8 cellular contexts compared by ENCODE assay signal in genomic region chr5:13866792-13867191, GRCh38.
DNase-seq lines count a peak whose midpoint lies in the region; ATAC-seq, FAIRE-seq and TF ChIP-seq lines count a peak whose summit lies in the region.

No MANE protein-coding gene starts in this region.

- FAIRE-seq in urothelium cell line (lab: Jason Lieb, UNC): no peak

- CTCF ChIA-PET in T-cell (lab: Charles Lee): no interaction called here

- intact Hi-C loops in heart right ventricle (cut with DNase I): no loop called here

- H3K4me3 ChIP-seq in heart right ventricle (no peak overlapping the region), right atrium auricular region (no peak overlapping the region), fibroblast of lung (replicated peaks in 1 of 4; ENCODE audit: control extremely low read depth in 1 of 4, insufficient read depth in 1 of 4, low read depth in 3 of 4, low read length in 4 of 4) (no peak overlapping the region)

- peak; percentile 10 to 21 for DNase-seq in heart right ventricle
- DNase-seq in right atrium auricular region (ENCODE audit: low spot score): no peak
- DNase-seq in RPMI7951 (ENCODE audit: low read depth): peak; percentile 53
- peak; percentile 5 to 37 for DNase-seq in fibroblast of lung (ENCODE audit: low read depth in 2 of 2)
- DNase-seq in urothelium cell line (ENCODE audit: low spot score): peak; percentile 69
- DNase-seq in cerebellar cortex (ENCODE audit: low spot score): no peak
- no peak for DNase-seq in T-cell
- no peak for DNase-seq in GM19240 (ENCODE audit: insufficient read length, low spot score)

- no peak overlapping the region for H3K27ac Mint-ChIP-seq in T-cell

- 29 to 30% methylated on average over 5 of the region's 5 CpGs for WGBS in heart right ventricle, 2 donors

- H3K9me3 ChIP-seq in heart right ventricle: peaks cover 0 to 9% (median 0%) of the 10 kb centered on the region in 11 donors
- H3K9me3 ChIP-seq in right atrium auricular region: no peaks in the 10 kb centered on the region
- no peaks in the 10 kb centered on the region for H3K9me3 ChIP-seq in fibroblast of lung (ENCODE audit: control insufficient read depth, insufficient read depth, low read depth, low read length)

- no peak overlapping the region for H3K27ac ChIP-seq in heart right ventricle
- H3K27ac ChIP-seq in right atrium auricular region: no peak overlapping the region
- no peak overlapping the region for H3K27ac ChIP-seq in fibroblast of lung (ENCODE audit: insufficient read depth, low read length)

- H3K27me3 ChIP-seq in heart right ventricle: no peaks in the 10 kb centered on the region
- no peaks in the 10 kb centered on the region for H3K27me3 ChIP-seq in right atrium auricular region
- H3K27me3 ChIP-seq in fibroblast of lung (ENCODE audit: control insufficient read depth, insufficient read depth, low read length): no peaks in the 10 kb centered on the region

- H3K9me3 Mint-ChIP-seq in T-cell: peaks cover 4 to 21% (median 18%) of the 10 kb centered on the region in 3 donors

- H3K79me2 ChIP-seq in fibroblast of lung (ENCODE audit: control insufficient read depth, insufficient read depth, low read length): no peaks in the 10 kb centered on the region

- peaks cover 3% of the 10 kb centered on the region for H4K20me1 ChIP-seq in fibroblast of lung (ENCODE audit: control insufficient read depth, extremely low read depth, insufficient read depth, low read length)

- no peak overlapping the region for H3K9ac ChIP-seq in fibroblast of lung (ENCODE audit: insufficient read depth, low read length)

- no peaks in the 10 kb centered on the region for H3K4me1 Mint-ChIP-seq in T-cell

- ATAC-seq in heart right ventricle: no peak
- no peak for ATAC-seq in T-cell (replicated peaks in 1 of 4)

- POLR2A ChIA-PET in T-cell (lab: Charles Lee): no interaction called here

- H3K4me3 Mint-ChIP-seq in T-cell: no peak overlapping the region

- no peak overlapping the region for H3K4me2 ChIP-seq in fibroblast of lung (ENCODE audit: extremely low read depth, insufficient read depth, low read length)

- H3K36me3 ChIP-seq in heart right ventricle: no peaks in the 10 kb centered on the region
- H3K36me3 ChIP-seq in right atrium auricular region: no peaks in the 10 kb centered on the region
- no peaks in the 10 kb centered on the region for H3K36me3 ChIP-seq in fibroblast of lung (ENCODE audit: control insufficient read depth, insufficient read depth, low read length)

- TF ChIP-seq CTCF in heart right ventricle (IDR thresholded peaks at IDR 0.05): no peak
- TF ChIP-seq CTCF in right atrium auricular region (IDR thresholded peaks at IDR 0.05): no peak
- TF ChIP-seq CTCF in fibroblast of lung (conservative IDR thresholded peaks at IDR 0.05 in 1 of 2, IDR thresholded peaks at IDR 0.05 in 1 of 2; ENCODE audit: low read depth in 1 of 2, low read length in 2 of 2): no peak

- no peak overlapping the region for H2AFZ ChIP-seq in fibroblast of lung (ENCODE audit: low read length)

- H3K4me1 ChIP-seq in heart right ventricle (no peaks in the 10 kb centered on the region), right atrium auricular region (no peaks in the 10 kb centered on the region), fibroblast of lung (ENCODE audit: control insufficient read depth, extremely low read depth, insufficient read depth, low read length) (no peaks in the 10 kb centered on the region)

- H3K36me3 Mint-ChIP-seq in T-cell: no peaks in the 10 kb centered on the region

- no peaks in the 10 kb centered on the region for H3K27me3 Mint-ChIP-seq in T-cell

Comparison
In these comparisons a context has a peak if more than half of its experiments do, and no peak if none do; other contexts are left out.
1. DNase-seq: peak in heart right ventricle (2 of 2), RPMI7951 (single experiment), fibroblast of lung (2 of 2) and urothelium cell line (single experiment); none in right atrium auricular region (single experiment), cerebellar cortex (single experiment), T-cell (0 of 34) and GM19240 (single experiment).